23 cellular contexts compared by ENCODE assay signal in the genomic region with DNA sequence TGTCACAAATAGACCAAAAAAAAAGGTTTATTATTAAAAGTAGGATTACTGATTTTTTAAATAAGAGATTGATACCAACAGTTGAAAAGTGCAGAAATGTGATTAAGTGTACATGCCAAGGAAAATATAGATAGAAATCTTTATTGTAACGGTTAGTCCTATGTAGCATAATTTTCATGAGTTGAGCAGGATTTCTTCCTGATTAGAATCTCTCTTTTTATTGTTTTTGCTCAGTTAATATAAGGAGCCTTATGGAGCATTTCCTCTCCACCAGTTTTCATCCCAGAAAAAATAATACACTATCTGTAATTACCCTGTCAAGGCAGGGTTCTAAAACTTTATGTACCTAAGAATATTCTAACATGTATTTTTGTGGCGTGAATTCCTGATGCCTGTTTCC.
"Had no signal": no experiment of that assay in that cellular context is flagged by ENCODE, and none has a peak within 500 bp of the region (broad histone marks: within the 10 kb centered on the region; RNA-seq: fewer than 3 reads in every experiment).

No MANE protein-coding gene starts in this region.

- H3K4me3 ChIP-seq: esophagus squamous epithelium, left lung, lower lobe of right lung, pancreas, psoas muscle, smooth muscle cell, suprapubic skin, tibial artery, upper lobe of right lung had no signal

- H3K27ac ChIP-seq: epithelial cell of prostate, esophagus squamous epithelium, left lung, lower lobe of right lung, pancreas, psoas muscle, suprapubic skin, tibial artery, upper lobe of right lung had no signal

- DNase-seq: activated CD4-positive, alpha-beta memory T cell treated with anti-CD3 and anti-CD28 coated beads, Interleukin-2, amount 10 ng/mL, durations not matched to agents 7 days and 5 days; activated CD4-positive, alpha-beta T cell treated with anti-CD3 and anti-CD28 coated beads, Interleukin-2, amount 10 ng/mL, durations not matched to agents 24 days and 14 days; activated CD8-positive, alpha-beta memory T cell treated with anti-CD3 and anti-CD28 coated beads, Interleukin-2, amount 10 ng/mL, durations not matched to agents 7 days and 5 days; activated effector memory CD4-positive, alpha-beta T cell treated with anti-CD3 and anti-CD28 coated beads, Interleukin-2, amount 50 U/mL, for 16 hours; activated naive CD4-positive, alpha-beta T cell treated with anti-CD3 and anti-CD28 coated beads, Interleukin-2, amount 10 ng/mL, durations not matched to agents 7 days and 5 days; anterior cingulate cortex; dermis blood vessel endothelial cell; effector CD4-positive, alpha-beta T cell; esophagus squamous epithelium; left lung; lower lobe of right lung; mesenchymal stem cell; pancreas; psoas muscle; stimulated activated naive CD4-positive, alpha-beta T cell; T-cell; tibial artery; upper lobe of right lung had no signal

- H3K27ac Mint-ChIP-seq: activated CD4-positive, alpha-beta memory T cell treated with anti-CD3 and anti-CD28 coated beads, Interleukin-2, amount 10 ng/mL, durations not matched to agents 7 days and 5 days; activated CD4-positive, alpha-beta T cell treated with anti-CD3 and anti-CD28 coated beads, Interleukin-2, amount 10 ng/mL, durations not matched to agents 24 days and 14 days; activated CD8-positive, alpha-beta memory T cell treated with anti-CD3 and anti-CD28 coated beads, Interleukin-2, amount 10 ng/mL, durations not matched to agents 7 days and 5 days; activated naive CD4-positive, alpha-beta T cell treated with anti-CD3 and anti-CD28 coated beads, Interleukin-2, amount 10 ng/mL, durations not matched to agents 7 days and 5 days; T-helper 2 cell treated with Interferon-gamma antibody and Interleukin-4, amounts not matched to agents 5 μg/mL and 100 μg/mL, for 36 hours had no signal

- H3K4me1 Mint-ChIP-seq: nephron had no signal

- ATAC-seq: activated CD8-positive, alpha-beta memory T cell treated with anti-CD3 and anti-CD28 coated beads, Interleukin-2, amount 10 ng/mL, durations not matched to agents 7 days and 5 days; left lung; lower lobe of right lung; pancreas; psoas muscle; T-cell; upper lobe of right lung had no signal

- H3K36me3 ChIP-seq: pancreas, suprapubic skin had no signal

- H3K9me3 Mint-ChIP-seq: activated CD4-positive, alpha-beta memory T cell treated with anti-CD3 and anti-CD28 coated beads, Interleukin-2, amount 10 ng/mL, durations not matched to agents 7 days and 5 days; activated CD4-positive, alpha-beta T cell treated with anti-CD3 and anti-CD28 coated beads, Interleukin-2, amount 10 ng/mL, durations not matched to agents 24 days and 14 days; activated naive CD4-positive, alpha-beta T cell treated with anti-CD3 and anti-CD28 coated beads, Interleukin-2, amount 10 ng/mL, durations not matched to agents 7 days and 5 days; T-cell; T-helper 2 cell treated with Interferon-gamma antibody and Interleukin-4, amounts not matched to agents 5 μg/mL and 100 μg/mL, for 36 hours had no signal

- H3K4me2 ChIP-seq: smooth muscle cell had no signal

- H3K9me3 ChIP-seq: esophagus squamous epithelium, left lung, lower lobe of right lung, pancreas, psoas muscle, suprapubic skin, tibial artery, upper lobe of right lung had no signal

- H3K4me3 Mint-ChIP-seq: activated CD4-positive, alpha-beta memory T cell treated with anti-CD3 and anti-CD28 coated beads, Interleukin-2, amount 10 ng/mL, durations not matched to agents 7 days and 5 days; activated CD4-positive, alpha-beta T cell treated with anti-CD3 and anti-CD28 coated beads, Interleukin-2, amount 10 ng/mL, durations not matched to agents 24 days and 14 days; activated CD8-positive, alpha-beta memory T cell treated with anti-CD3 and anti-CD28 coated beads, Interleukin-2, amount 10 ng/mL, durations not matched to agents 7 days and 5 days; activated naive CD4-positive, alpha-beta T cell treated with anti-CD3 and anti-CD28 coated beads, Interleukin-2, amount 10 ng/mL, durations not matched to agents 7 days and 5 days; nephron; T-cell; T-helper 2 cell treated with Interferon-gamma antibody and Interleukin-4, amounts not matched to agents 5 μg/mL and 100 μg/mL, for 36 hours had no signal

- H3K27me3 Mint-ChIP-seq: activated CD4-positive, alpha-beta memory T cell treated with anti-CD3 and anti-CD28 coated beads, Interleukin-2, amount 10 ng/mL, durations not matched to agents 7 days and 5 days; activated CD4-positive, alpha-beta T cell treated with anti-CD3 and anti-CD28 coated beads, Interleukin-2, amount 10 ng/mL, durations not matched to agents 24 days and 14 days; activated CD8-positive, alpha-beta memory T cell treated with anti-CD3 and anti-CD28 coated beads, Interleukin-2, amount 10 ng/mL, durations not matched to agents 7 days and 5 days; activated naive CD4-positive, alpha-beta T cell treated with anti-CD3 and anti-CD28 coated beads, Interleukin-2, amount 10 ng/mL, durations not matched to agents 7 days and 5 days; T-cell had no signal

- H3K4me1 ChIP-seq: pancreas had no signal

- H3K27me3 ChIP-seq: esophagus squamous epithelium, left lung, pancreas, suprapubic skin, tibial artery, upper lobe of right lung had no signal
